In genomic region chr17:17467720-17468119, GRCh38 we compare ENCODE assay signal across 15 cellular contexts. TPM values are rescaled to one million over a fixed set of nuclear protein-coding genes. Genes with fewer than 3 reads are reported as not detected.
DNase-seq lines count a peak whose midpoint lies in the region; ATAC-seq and TF ChIP-seq lines count a peak whose summit lies in the region.
"Had no signal": no experiment of that assay in that cellular context is flagged by ENCODE, and none has a peak within 500 bp of the region (broad histone marks: within the 10 kb centered on the region; RNA-seq: fewer than 3 reads in every experiment).

No MANE protein-coding gene starts in this region.

- intact Hi-C loops in MCF 10A (cut with micrococcal nuclease) = no loop called here

- no peak overlapping the region for H3K4me3 Mint-ChIP-seq in MCF 10A (ENCODE audit: unreplicated experiment)
- H3K4me3 Mint-ChIP-seq: activated CD8-positive, alpha-beta memory T cell treated with anti-CD3 and anti-CD28 coated beads, Interleukin-2, amount 10 ng/mL, durations not matched to agents 7 days and 5 days; immature natural killer cell had no signal

- H3K9me3 Mint-ChIP-seq in MCF 10A (ENCODE audit: unreplicated experiment) = no peaks in the 10 kb centered on the region
- H3K9me3 Mint-ChIP-seq: immature natural killer cell had no signal

- ATAC-seq in HG03520 (IDR thresholded peaks at IDR 0.05; ENCODE audit: unreplicated experiment) (no peak), HG02763 (IDR thresholded peaks at IDR 0.05; ENCODE audit: unreplicated experiment) (no peak)
- ATAC-seq: activated CD8-positive, alpha-beta memory T cell treated with anti-CD3 and anti-CD28 coated beads, Interleukin-2, amount 10 ng/mL, durations not matched to agents 7 days and 5 days had no signal

- DNase-seq in G401 (ENCODE audit: low spot score) (peak; percentile 42), NCI-H69 (lab: John Stamatoyannopoulos, UW) (peak; percentile 33), cardiac fibroblast (ENCODE audit: low read depth in 2 of 2) (peak; percentile 7 to 24), pons (ENCODE audit: low spot score) (peak; percentile 20), MCF 10A (ENCODE audit: unreplicated experiment) (no peak)
- DNase-seq: activated CD8-positive, alpha-beta memory T cell treated with anti-CD3 and anti-CD28 coated beads, Interleukin-2, amount 10 ng/mL, durations not matched to agents 7 days and 5 days; activated gamma-delta T cell; HCEC 1CT; immature natural killer cell; KBM-7; mesendoderm; NCI-H1417 treated with DMSO at 0.1 percent for 48 hours had no signal

- POLR2A ChIA-PET in MCF 10A (lab: Yijun Ruan, JAX) = no interaction called here

- CTCF ChIA-PET in MCF 10A (lab: Yijun Ruan, JAX) = interaction anchor here (1.0 kb wide), 1 partner anchor 12 kb away, joined by 3 read pairs; no protein-coding TSS in a partner anchor

- peaks cover 39% of the 10 kb centered on the region for H3K27me3 Mint-ChIP-seq in MCF 10A (ENCODE audit: insufficient read depth, unreplicated experiment)

- no peak overlapping the region for H3K27ac Mint-ChIP-seq in MCF 10A (ENCODE audit: low read depth, unreplicated experiment)
- H3K27ac Mint-ChIP-seq: activated CD8-positive, alpha-beta memory T cell treated with anti-CD3 and anti-CD28 coated beads, Interleukin-2, amount 10 ng/mL, durations not matched to agents 7 days and 5 days; immature natural killer cell had no signal

- TF ChIP-seq CTCF in cardiac fibroblast (IDR thresholded peaks at IDR 0.05; ENCODE audit: low read depth, low read length) (no peak), MCF 10A (IDR thresholded peaks at IDR 0.05; ENCODE audit: unreplicated experiment) (no peak)

- H3K4me3 ChIP-seq in cardiac fibroblast (replicated peaks in 1 of 2; ENCODE audit: low read depth in 2 of 2, low read length in 2 of 2) = no peak overlapping the region
- H3K4me3 ChIP-seq: BLaER1 treated with 17β-estradiol and CSF1 and Interleukin-3, amounts not matched to agents 10 nM and 100 nM had no signal

- BruUV-seq in MCF 10A (replicated peaks; lab: Mats Ljungman, UMichigan) = no TSS peak

- H3K36me3 Mint-ChIP-seq in MCF 10A (ENCODE audit: insufficient read depth, unreplicated experiment) = no peaks in the 10 kb centered on the region
- H3K36me3 Mint-ChIP-seq: activated CD8-positive, alpha-beta memory T cell treated with anti-CD3 and anti-CD28 coated beads, Interleukin-2, amount 10 ng/mL, durations not matched to agents 7 days and 5 days; immature natural killer cell had no signal

- H3K4me1 Mint-ChIP-seq in MCF 10A (ENCODE audit: insufficient read depth, unreplicated experiment) = peaks cover 5% of the 10 kb centered on the region
- H3K4me1 Mint-ChIP-seq: immature natural killer cell had no signal

- in situ Hi-C loops in G401 (cut with HindIII; ENCODE audit: low sequenced_read_pairs) = no loop called here

RNA-seq across cellular contexts. Expression of gene MED9, which starts 9.1 kb away (rescaled TPM):
- total RNA-seq in G401 (2014; rRNA removed; shearing (Covaris generic)) = 16.4 and 21.1 TPM in 2 replicates
- 8.1 and 10.5 TPM in 2 replicates for total RNA-seq in MCF 10A (2022)

RNA-seq across cellular contexts. Expression of gene RASD1, which starts 28.5 kb away (rescaled TPM):
- not detected in 2 replicates for total RNA-seq in G401 (2014; rRNA removed; shearing (Covaris generic))
- 0.21 TPM in 1 of 2 replicates, not detected in the other for total RNA-seq in MCF 10A (2022)
